29 cellular contexts compared by ENCODE assay signal in genomic region chr7:29596593-29597178, GRCh38. TPM values are rescaled to one million over a fixed set of nuclear protein-coding genes. Genes with fewer than 3 reads are reported as not detected.
"Had no signal": no experiment of that assay in that cellular context is flagged by ENCODE, and none has a peak within 500 bp of the region (broad histone marks: within the 10 kb centered on the region; RNA-seq: fewer than 3 reads in every experiment).

No MANE protein-coding gene starts in this region.

- H3K4me3 ChIP-seq: adrenal gland, coronary artery, heart left ventricle, lower lobe of right lung, neural progenitor cell, pancreas, tibial nerve, vagina had no signal

- H3K36me3 ChIP-seq: adrenal gland, heart left ventricle, lower lobe of right lung, neural progenitor cell, pancreas, tibial nerve, vagina had no signal

- H3K27ac ChIP-seq: coronary artery, heart left ventricle, lower lobe of right lung, neural progenitor cell, pancreas, tibial nerve, vagina had no signal

- H3K27me3 Mint-ChIP-seq: brain had no signal

- H3K4me1 Mint-ChIP-seq: activated naive CD4-positive, alpha-beta T cell treated with anti-CD3 and anti-CD28 coated beads, Interleukin-2, amount 50 U/mL, for 24 hours; central memory CD8-positive, alpha-beta T cell; naive B cell; neural progenitor cell; stimulated activated naive B cell treated with anti-CD40 and anti-IgM and Interleukin-4, amounts not matched to agents 10 μg/mL and 1 μg/mL and 100 μg/mL, for 72 hours had no signal

- H3K4me3 Mint-ChIP-seq: activated CD8-positive, alpha-beta T cell treated with anti-CD3 and anti-CD28 coated beads, Interleukin-2, amount 10 ng/mL, durations not matched to agents 7 days and 5 days; activated naive CD4-positive, alpha-beta T cell treated with anti-CD3 and anti-CD28 coated beads, Interleukin-2, amount 50 U/mL, for 24 hours; brain; central memory CD8-positive, alpha-beta T cell; naive B cell; neural progenitor cell; stimulated activated naive B cell treated with anti-CD40 and anti-IgM and Interleukin-4, amounts not matched to agents 10 μg/mL and 1 μg/mL and 100 μg/mL, for 72 hours; WTC11 had no signal

- H3K27ac Mint-ChIP-seq: activated CD8-positive, alpha-beta T cell treated with anti-CD3 and anti-CD28 coated beads, Interleukin-2, amount 10 ng/mL, durations not matched to agents 7 days and 5 days; activated naive CD4-positive, alpha-beta T cell treated with anti-CD3 and anti-CD28 coated beads, Interleukin-2, amount 50 U/mL, for 24 hours; brain; naive B cell; neural progenitor cell; stimulated activated naive B cell treated with anti-CD40 and anti-IgM and Interleukin-4, amounts not matched to agents 10 μg/mL and 1 μg/mL and 100 μg/mL, for 72 hours; WTC11 had no signal

- DNase-seq: activated CD4-positive, alpha-beta T cell treated with anti-CD3 and anti-CD28 coated beads for 4 hours; activated CD8-positive, alpha-beta memory T cell treated with anti-CD3 and anti-CD28 coated beads, Interleukin-2, amount 50 U/mL, for 4 hours; activated CD8-positive, alpha-beta T cell treated with anti-CD3 and anti-CD28 coated beads, Interleukin-2, amount 10 ng/mL, durations not matched to agents 7 days and 5 days; activated effector memory CD4-positive, alpha-beta T cell treated with anti-CD3 and anti-CD28 coated beads, Interleukin-2, amount 50 U/mL, for 16 hours; activated T-cell treated with anti-CD3 and anti-CD28 coated beads, Interleukin-2, amount 50 U/mL, for 48 hours; adrenal gland; heart left ventricle; left colon; lower lobe of right lung; midbrain; naive B cell; pancreas; stimulated activated CD4-positive, alpha-beta T cell treated with anti-CD3 and anti-CD28 coated beads, Interleukin-15, amount 100 ng/mL, for 24 hours; stimulated activated CD4-positive, alpha-beta T cell treated with anti-CD3 and anti-CD28 coated beads, Interleukin-4, amount 100 ng/mL, for 1 hour; stimulated activated naive B cell treated with anti-CD40 and anti-IgM and Interleukin-4, amounts not matched to agents 10 μg/mL and 1 μg/mL and 100 μg/mL, for 72 hours; substantia nigra had no signal

- H3K9me3 ChIP-seq: adrenal gland, heart left ventricle, lower lobe of right lung, pancreas, tibial nerve, vagina had no signal

- H3K9me3 Mint-ChIP-seq: activated naive CD4-positive, alpha-beta T cell treated with anti-CD3 and anti-CD28 coated beads, Interleukin-2, amount 50 U/mL, for 24 hours; brain; central memory CD8-positive, alpha-beta T cell; naive B cell; neural progenitor cell; stimulated activated naive B cell treated with anti-CD40 and anti-IgM and Interleukin-4, amounts not matched to agents 10 μg/mL and 1 μg/mL and 100 μg/mL, for 72 hours; WTC11 had no signal

- FAIRE-seq: frontal cortex, pancreas, TTC549 had no signal

- H3K4me2 ChIP-seq: neural progenitor cell had no signal

- H3K27me3 ChIP-seq: adrenal gland, neural progenitor cell, pancreas, tibial nerve, vagina had no signal

- H3K36me3 Mint-ChIP-seq: activated naive CD4-positive, alpha-beta T cell treated with anti-CD3 and anti-CD28 coated beads, Interleukin-2, amount 50 U/mL, for 24 hours; brain; naive B cell; neural progenitor cell; stimulated activated naive B cell treated with anti-CD40 and anti-IgM and Interleukin-4, amounts not matched to agents 10 μg/mL and 1 μg/mL and 100 μg/mL, for 72 hours; WTC11 had no signal

- H3K4me1 ChIP-seq: adrenal gland, heart left ventricle, lower lobe of right lung, neural progenitor cell, pancreas, tibial nerve, vagina had no signal

- ATAC-seq: activated CD8-positive, alpha-beta T cell treated with anti-CD3 and anti-CD28 coated beads, Interleukin-2, amount 10 ng/mL, durations not matched to agents 7 days and 5 days; esophagus mucosa; heart left ventricle; left colon; stimulated activated naive B cell treated with anti-CD40 and anti-IgM and Interleukin-4, amounts not matched to agents 10 μg/mL and 1 μg/mL and 100 μg/mL, for 72 hours; WTC11 had no signal

- H2AFZ ChIP-seq: neural progenitor cell had no signal

RNA-seq across cellular contexts. Expression of gene PRR15, which starts 33.1 kb away (rescaled TPM):
- total RNA-seq: activated CD8-positive, alpha-beta T cell treated with anti-CD3 and anti-CD28 coated beads, Interleukin-2, amount 10 ng/mL, durations not matched to agents 7 days and 5 days; skeletal muscle tissue; T-helper 2 cell treated with Interferon-gamma antibody and Interleukin-4, amounts not matched to agents 100 ng/mL and 5 ng/mL, for 36 hours; vagina had no signal
